In the genomic region with DNA sequence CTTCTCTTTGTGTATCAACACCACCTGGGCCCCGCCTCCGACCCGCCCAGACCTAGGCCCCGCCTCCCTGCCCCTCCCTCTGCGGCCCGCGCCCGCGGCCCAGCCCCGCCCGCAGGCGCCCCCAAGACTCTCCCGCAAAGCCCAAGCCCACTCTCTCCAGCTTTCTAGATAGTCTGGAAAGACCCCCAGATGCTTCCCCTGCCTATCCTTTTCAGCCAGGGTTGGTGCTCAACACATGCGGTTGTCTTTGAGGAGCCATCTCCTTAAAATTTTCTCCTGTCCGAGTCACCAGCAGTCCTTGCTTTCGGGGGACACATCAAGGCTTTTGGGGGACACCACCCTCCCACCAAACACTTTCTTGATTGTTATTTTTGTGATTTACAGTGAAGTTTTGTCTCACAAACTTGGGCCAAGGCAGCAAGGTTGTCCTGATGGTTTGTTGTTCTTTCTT, we compare ENCODE assay signal across 8 cellular contexts. TPM values are rescaled to one million over a fixed set of nuclear protein-coding genes. Genes with fewer than 3 reads are reported as not detected.
A peak's percentile ranks its signal among the peaks of the same experiment; 100 is the strongest.
DNase-seq lines count a peak whose midpoint lies in the region; ATAC-seq and TF ChIP-seq lines count a peak whose summit lies in the region.

No MANE protein-coding gene starts in this region.

- no peak for TF ChIP-seq RAD21 in IMR-90 (IDR thresholded peaks at IDR 0.05; ENCODE audit: low read length)

- CTCF ChIA-PET in IMR-90 (lab: Yijun Ruan, JAX), result no interaction called here

- 0% methylated on average over 4 of the region's 16 CpGs; no CpG with 5 or more reads in 1 of the 2 experiments for WGBS in IMR-90 (ENCODE audit: extremely low coverage in 2 of 2, insufficient read length in 1 of 2), 2 experiments

- DNase-seq in AG10803 (ENCODE audit: low read depth), result no peak
- DNase-seq in IMR-90, result no peak
- no peak for DNase-seq in breast epithelium (ENCODE audit: low spot score in 2 of 2)
- no peak for DNase-seq in SW480 (ENCODE audit: low spot score)
- no peak for DNase-seq in NCI-H146 treated with DMSO at 0.1 percent for 48 hours (lab: John Stamatoyannopoulos, UW; ENCODE audit: unreplicated experiment)
- DNase-seq in activated gamma-delta T cell (lab: John Stamatoyannopoulos, UW), result no peak

- H3K27ac ChIP-seq in IMR-90 (ENCODE audit: insufficient read depth, low read length) (peak overlapping the region; percentile 94), breast epithelium (peak overlapping the region; percentile 95 to 98)

- POLR2A ChIA-PET in IMR-90 (lab: Charles Lee; ENCODE audit: unreplicated experiment), result interaction anchor here (0.6 to 1.7 kb wide), 3 partner anchors 126 to 288 kb away, joined by 3 to 8 read pairs (median 7); no protein-coding TSS in a partner anchor

- H3K14ac ChIP-seq in IMR-90 (replicated peaks; ENCODE audit: low read depth, low read length), result peak overlapping the region; percentile 100

- no peak for TF ChIP-seq CTCF in AG10803 (conservative IDR thresholded peaks at IDR 0.05; ENCODE audit: low read length)
- TF ChIP-seq CTCF in IMR-90 (conservative IDR thresholded peaks at IDR 0.05; ENCODE audit: low read depth, low read length), result no peak
- TF ChIP-seq CTCF in breast epithelium (IDR thresholded peaks at IDR 0.05), result no peak

- H2BK20ac ChIP-seq in IMR-90 (ENCODE audit: low read depth, low read length), result peak overlapping the region; percentile 98

- H3K9me3 ChIP-seq in IMR-90 (ENCODE audit: control insufficient read depth, insufficient read depth, low read length), result no peaks in the 10 kb centered on the region
- no peaks in the 10 kb centered on the region for H3K9me3 ChIP-seq in breast epithelium
- no peaks in the 10 kb centered on the region for H3K9me3 ChIP-seq in mononuclear cell (ENCODE audit: low read depth, low read length)

- ATAC-seq in IMR-90 (ENCODE audit: low read depth) (no peak; the same call in 1 of the 2 replicates), GM21737 (IDR thresholded peaks at IDR 0.05; ENCODE audit: unreplicated experiment) (no peak)

- H2BK120ac ChIP-seq in IMR-90 (ENCODE audit: low read depth, low read length), result peak overlapping the region; percentile 95

- peak overlapping the region; percentile 83 for H4K5ac ChIP-seq in IMR-90 (ENCODE audit: low read depth, low read length)

- H2AK9ac ChIP-seq in IMR-90 (replicated peaks; ENCODE audit: low read depth, low read length, poor library complexity), result peak overlapping the region; percentile 97

- H4K8ac ChIP-seq in IMR-90 (ENCODE audit: low read depth in 2 of 2, low read length in 2 of 2), result peak overlapping the region; percentile 94 to 98

- peak overlapping the region; percentile 95 for H2BK15ac ChIP-seq in IMR-90 (ENCODE audit: low read depth, low read length)

- intact Hi-C loops in IMR-90 (cut with micrococcal nuclease) (loop anchor here (1.0 to 5.0 kb wide), 10 partner anchors 10 to 649 kb away; no protein-coding TSS in a partner anchor), breast epithelium (cut with DNase I; ENCODE audit: low total_unique reads) (no loop called here)

- peaks cover 3% of the 10 kb centered on the region for H3K9me1 ChIP-seq in IMR-90 (ENCODE audit: insufficient read depth, low read length)

- H3K4ac ChIP-seq in IMR-90 (ENCODE audit: low read depth, low read length), result peak overlapping the region; percentile 99

- H3K56ac ChIP-seq in IMR-90 (ENCODE audit: extremely low read depth, insufficient read depth, low read length), result peak overlapping the region; percentile 99

- H4K20me1 ChIP-seq in IMR-90 (ENCODE audit: insufficient read depth, low read length), result peaks cover 47% of the 10 kb centered on the region

- no peak for TF ChIP-seq POLR2A in IMR-90 (IDR thresholded peaks at IDR 0.05; ENCODE audit: low read depth, low read length)
- TF ChIP-seq POLR2A in breast epithelium (IDR thresholded peaks at IDR 0.05), result no peak

- peak overlapping the region; percentile 89 for H3K18ac ChIP-seq in IMR-90 (ENCODE audit: low read depth, low read length)

- H3K27me3 ChIP-seq in IMR-90 (ENCODE audit: control insufficient read depth, insufficient read depth, low read length), result no peaks in the 10 kb centered on the region
- H3K27me3 ChIP-seq in breast epithelium, result no peaks in the 10 kb centered on the region
- H3K27me3 ChIP-seq in mononuclear cell (ENCODE audit: insufficient read depth, low read length), result no peaks in the 10 kb centered on the region

- H3K4me3 ChIP-seq in AG10803 (ENCODE audit: low read length) (peak overlapping the region; percentile 77), IMR-90 (ENCODE audit: insufficient read depth, low read depth, low read length) (peak overlapping the region; percentile 82), breast epithelium (peak overlapping the region; percentile 89 to 99 (median 97)), mononuclear cell (ENCODE audit: low read length) (peak overlapping the region; percentile 98)

- H3K4me1 ChIP-seq in IMR-90 (ENCODE audit: control insufficient read depth, insufficient read depth, low read length) (peaks cover 7% of the 10 kb centered on the region), breast epithelium (peaks cover 11 to 18% of the 10 kb centered on the region in 2 donors), mononuclear cell (ENCODE audit: insufficient read depth, low read length) (peaks cover 40% of the 10 kb centered on the region)

- peak overlapping the region; percentile 93 for H3K9ac ChIP-seq in IMR-90 (ENCODE audit: low read depth, low read length)

- peaks cover 11 to 39% of the 10 kb centered on the region in 2 experiments for H3K79me1 ChIP-seq in IMR-90 (ENCODE audit: low read depth in 1 of 2, low read length in 2 of 2)

- H3K23ac ChIP-seq in IMR-90 (ENCODE audit: low read depth, low read length), result peak overlapping the region; percentile 100

- peak overlapping the region; percentile 96 for H2BK5ac ChIP-seq in IMR-90 (ENCODE audit: low read depth, low read length, poor library complexity, severe bottlenecking)

- H2AK5ac ChIP-seq in IMR-90 (ENCODE audit: low read depth, low read length), result peak overlapping the region; percentile 98

- H3K36me3 ChIP-seq in IMR-90 (ENCODE audit: control insufficient read depth, insufficient read depth, low read length), result peaks cover 28% of the 10 kb centered on the region
- H3K36me3 ChIP-seq in breast epithelium, result peaks cover 2% of the 10 kb centered on the region

- in situ Hi-C loops in IMR-90 (cut with MboI; ENCODE audit: low sequenced_read_pairs), result loop anchor here (10.0 kb wide), 1 partner anchor 182 kb away; no protein-coding TSS in a partner anchor

- H2AFZ ChIP-seq in IMR-90 (replicated peaks; ENCODE audit: low read length, poor library complexity), result peak overlapping the region; percentile 83

- dilution Hi-C loops in IMR-90 (cut with HindIII; ENCODE audit: low sequenced_read_pairs, unreplicated experiment), result no loop called here

- H3K4me2 ChIP-seq in IMR-90 (ENCODE audit: low read depth, low read length), result peak overlapping the region; percentile 86

- peak overlapping the region; percentile 98 for H4K91ac ChIP-seq in IMR-90 (ENCODE audit: insufficient read depth, low read depth, low read length)

- BruUV-seq in IMR-90 (replicated peaks; lab: Mats Ljungman, UMichigan), result no TSS peak

TF ChIP-seq in IMR-90, 13 proteins besides CTCF, POLR2A, EP300 and RAD21:
- TF ChIP-seq RCOR1 (IDR thresholded peaks at IDR 0.05; ENCODE audit: insufficient replicate concordance, low read length) (no peak), CHD1 (IDR thresholded peaks at IDR 0.05; ENCODE audit: low read depth, low read length) (no peak), RFX5 (IDR thresholded peaks at IDR 0.05; ENCODE audit: low read depth, low read length) (no peak), CEBPB (IDR thresholded peaks at IDR 0.05; ENCODE audit: low read depth, low read length) (no peak), MAZ (IDR thresholded peaks at IDR 0.05; ENCODE audit: borderline replicate concordance, low read depth, low read length) (no peak), MXI1 (IDR thresholded peaks at IDR 0.05; ENCODE audit: borderline replicate concordance, low read depth, low read length) (no peak), FOS (IDR thresholded peaks at IDR 0.05; ENCODE audit: low read depth, low read length) (no peak), NFE2L2 (IDR thresholded peaks at IDR 0.05; ENCODE audit: low read depth, low read length) (no peak), BHLHE40 (IDR thresholded peaks at IDR 0.05; ENCODE audit: low read depth, low read length) (no peak), SMC3 (IDR thresholded peaks at IDR 0.05; ENCODE audit: low read depth, low read length) (no peak), ELK1 (IDR thresholded peaks at IDR 0.05; ENCODE audit: borderline replicate concordance, low read depth, low read length) (no peak)
- TF ChIP-seq, protein P1, sequence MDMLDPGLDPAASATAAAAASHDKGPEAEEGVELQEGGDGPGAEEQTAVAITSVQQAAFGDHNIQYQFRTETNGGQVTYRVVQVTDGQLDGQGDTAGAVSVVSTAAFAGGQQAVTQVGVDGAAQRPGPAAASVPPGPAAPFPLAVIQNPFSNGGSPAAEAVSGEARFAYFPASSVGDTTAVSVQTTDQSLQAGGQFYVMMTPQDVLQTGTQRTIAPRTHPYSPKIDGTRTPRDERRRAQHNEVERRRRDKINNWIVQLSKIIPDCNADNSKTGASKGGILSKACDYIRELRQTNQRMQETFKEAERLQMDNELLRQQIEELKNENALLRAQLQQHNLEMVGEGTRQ (IDR thresholded peaks at IDR 0.05; ENCODE audit: low read depth, low read length), result no peak

RNA-seq across cellular contexts. Expression of gene SLC38A2, which starts 0.3 kb away (rescaled TPM):
- 881 and 1,389 TPM in 2 replicates for total RNA-seq in IMR-90 (2012; rRNA removed)
- polyA plus RNA-seq in IMR-90 (2012; rRNA removed), result 213 and 313 TPM in 2 replicates
- 33.9 and 129 TPM in 2 replicates for polyA plus RNA-seq in IMR-90 (2012; cell fraction: cytosol; rRNA removed)
- 118 and 947 TPM in 2 replicates for polyA plus RNA-seq in IMR-90 (2012; cell fraction: nucleus; rRNA removed; ENCODE audit: low replicate concordance)
- 100 to 1,000 TPM; 250 to 424 (median 399) TPM for total RNA-seq in breast epithelium
- total RNA-seq in mononuclear cell, result 277 TPM
